Comparison of ENCODE assay signal across 26 cellular contexts in the genomic region with DNA sequence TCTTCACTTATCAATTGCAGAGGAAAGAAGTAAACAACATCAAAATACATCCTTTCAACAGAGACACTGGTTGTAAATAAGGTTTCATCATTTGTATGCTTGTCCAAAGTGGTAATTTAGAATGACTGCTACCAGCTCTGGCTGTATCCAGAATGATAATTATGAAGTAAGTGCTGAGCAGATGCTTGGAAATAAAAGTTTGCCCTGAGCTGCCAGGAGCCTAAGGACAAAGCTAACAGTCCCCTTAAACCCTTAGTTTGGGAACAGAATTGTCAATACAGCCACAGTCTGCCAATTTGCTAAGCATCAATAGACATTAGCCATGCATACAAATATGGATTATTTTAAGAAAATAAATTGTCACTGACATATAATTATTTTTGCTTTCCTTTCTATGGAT.
"Had no signal": no experiment of that assay in that cellular context is flagged by ENCODE, and none has a peak within 500 bp of the region (broad histone marks: within the 10 kb centered on the region; RNA-seq: fewer than 3 reads in every experiment).

No MANE protein-coding gene starts in this region.

- H3K9me2 ChIP-seq: SK-N-SH had no signal

- H3K4me2 ChIP-seq: SK-N-SH had no signal

- H3K4me3 ChIP-seq: ascending aorta, cardiac muscle cell, SJSA1 had no signal

- H3K27me3 ChIP-seq: ascending aorta, cardiac muscle cell, SJSA1 had no signal

- H3K9ac ChIP-seq: SK-N-SH had no signal

- H3K4me1 ChIP-seq: ascending aorta had no signal

- ATAC-seq: activated CD8-positive, alpha-beta T cell treated with anti-CD3 and anti-CD28 coated beads, Interleukin-2, amount 10 ng/mL, durations not matched to agents 7 days and 5 days; Panc1 had no signal

- H3K36me3 ChIP-seq: ascending aorta, cardiac muscle cell had no signal

- H3K9me3 ChIP-seq: ascending aorta, SJSA1, SK-N-SH had no signal

- H3K27ac ChIP-seq: ascending aorta, cardiac muscle cell, SJSA1 had no signal

- DNase-seq: activated CD4-positive, alpha-beta T cell treated with anti-CD3 and anti-CD28 coated beads, Interleukin-2, amount 10 ng/mL, durations not matched to agents 24 days and 14 days; activated CD4-positive, alpha-beta T cell treated with anti-CD3 and anti-CD28 coated beads, Interleukin-2, amount 50 U/mL, for 48 hours; activated CD8-positive, alpha-beta T cell treated with anti-CD3 and anti-CD28 coated beads, Interleukin-2, amount 10 ng/mL, durations not matched to agents 7 days and 5 days; activated gamma-delta T cell; activated naive CD4-positive, alpha-beta T cell treated with Interleukin-2 at 50 U/mL for 16 hours; activated naive CD8-positive, alpha-beta T cell treated with anti-CD3 and anti-CD28 coated beads, Interleukin-2, amount 10 ng/mL, durations not matched to agents 7 days and 5 days; activated T-cell treated with anti-CD3 and anti-CD28 coated beads, Interleukin-2, amount 50 U/mL, for 24 hours; cerebellar nuclear complex; Karpas-422; NCI-H1048; NCI-H1105 treated with DMSO at 0.1 percent for 48 hours; NCI-H1436; NCI-H1694; NCI-H1930; NCI-H2081 treated with DMSO at 0.1 percent for 48 hours; NCI-H2171; NCI-H510A; NCI-H526; NCI-H774; RPMI8226; SHP77 treated with DMSO at 0.1 percent for 48 hours; SK-N-SH had no signal
